Comparison of ENCODE assay signal across 1 cellular context in the genomic region with DNA sequence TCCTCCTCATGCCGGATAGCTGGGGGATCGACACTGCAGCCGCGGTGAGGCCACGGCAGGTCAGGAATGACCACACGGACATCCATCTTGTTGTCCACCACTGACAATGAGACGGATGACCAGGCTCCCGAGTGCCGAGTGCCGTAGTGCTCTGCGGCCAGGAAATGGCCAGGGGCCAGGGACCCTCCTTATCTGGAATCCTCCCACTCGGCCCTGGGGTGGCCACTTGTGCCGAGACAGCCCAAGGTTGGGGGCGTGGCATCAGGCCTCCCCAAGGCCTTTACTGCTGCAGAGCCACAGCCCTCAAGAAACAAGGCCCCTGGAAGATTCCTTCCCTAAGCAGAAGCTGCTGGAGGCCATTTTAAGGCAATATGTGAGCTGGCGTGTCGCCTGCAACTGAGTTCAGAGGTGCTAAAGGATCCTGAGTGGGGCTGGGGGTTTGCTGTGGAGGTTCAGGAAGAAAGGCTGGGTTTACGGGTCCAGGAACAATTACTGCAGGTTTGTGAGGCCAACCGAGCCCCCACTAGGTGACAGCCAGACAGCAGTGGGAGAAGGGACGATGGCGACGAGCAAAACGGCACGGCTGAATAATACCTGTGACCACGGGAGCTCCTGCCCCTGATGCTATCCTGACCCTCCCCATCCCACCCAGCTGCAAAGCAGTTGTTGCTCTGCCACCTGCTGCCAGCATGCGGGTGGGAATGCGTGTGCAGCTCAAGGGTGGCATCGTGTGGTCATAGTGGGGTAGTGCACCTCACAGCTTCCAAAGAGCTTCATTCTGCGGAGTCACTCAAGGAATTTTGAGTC.
A peak's percentile ranks its signal among the peaks of the same experiment; 100 is the strongest.
TF ChIP-seq lines count a peak whose summit lies in the region.

No MANE protein-coding gene starts in this region.

TF ChIP-seq in HepG2, 621 proteins besides CTCF, POLR2A, EP300 and RAD21 (continued from another document and continues in another):
- TF ChIP-seq ZNF160 (CRISPR knock-in tag; IDR thresholded peaks at IDR 0.05): no peak
- no peak for TF ChIP-seq FIP1L1 (IDR thresholded peaks at IDR 0.05; ENCODE audit: borderline replicate concordance, insufficient read depth, low read depth, low read length)
- TF ChIP-seq KDM1A (CRISPR knock-in tag; IDR thresholded peaks at IDR 0.05): no peak
- no peak for TF ChIP-seq ZSCAN30 (CRISPR knock-in tag; IDR thresholded peaks at IDR 0.05)
- no peak for TF ChIP-seq ZFX (CRISPR knock-in tag; IDR thresholded peaks at IDR 0.05; ENCODE audit: low read depth)
- peak; percentile 25; the same call in 1 of the 3 replicates for TF ChIP-seq MXI1 (IDR thresholded peaks at IDR 0.05; ENCODE audit: borderline replicate concordance, low read depth, low read length)
- no peak for TF ChIP-seq NCOA1 (CRISPR knock-in tag; IDR thresholded peaks at IDR 0.05)
- no peak for TF ChIP-seq ZNF780A (CRISPR knock-in tag; IDR thresholded peaks at IDR 0.05)
- TF ChIP-seq ZNF431 (CRISPR knock-in tag; IDR thresholded peaks at IDR 0.05; ENCODE audit: borderline replicate concordance, low read depth): 0 out of 2 replicates have a peak, but pooled peaks have one; percentile 24
- no peak for TF ChIP-seq ZFY (CRISPR knock-in tag; IDR thresholded peaks at IDR 0.05)
- no peak for TF ChIP-seq ZNF703 (CRISPR knock-in tag; IDR thresholded peaks at IDR 0.05; ENCODE audit: borderline replicate concordance)
- no peak for TF ChIP-seq FOXP1 (IDR thresholded peaks at IDR 0.05)
- no peak for TF ChIP-seq FOXP1 (CRISPR knock-in tag; IDR thresholded peaks at IDR 0.05)
- no peak for TF ChIP-seq ZNF496 (CRISPR knock-in tag; IDR thresholded peaks at IDR 0.05; ENCODE audit: insufficient replicate concordance)
- no peak for TF ChIP-seq CCDC6 (CRISPR knock-in tag; IDR thresholded peaks at IDR 0.05)
- no peak for TF ChIP-seq ATAD3A (CRISPR knock-in tag; IDR thresholded peaks at IDR 0.05)
- TF ChIP-seq, protein P1, sequence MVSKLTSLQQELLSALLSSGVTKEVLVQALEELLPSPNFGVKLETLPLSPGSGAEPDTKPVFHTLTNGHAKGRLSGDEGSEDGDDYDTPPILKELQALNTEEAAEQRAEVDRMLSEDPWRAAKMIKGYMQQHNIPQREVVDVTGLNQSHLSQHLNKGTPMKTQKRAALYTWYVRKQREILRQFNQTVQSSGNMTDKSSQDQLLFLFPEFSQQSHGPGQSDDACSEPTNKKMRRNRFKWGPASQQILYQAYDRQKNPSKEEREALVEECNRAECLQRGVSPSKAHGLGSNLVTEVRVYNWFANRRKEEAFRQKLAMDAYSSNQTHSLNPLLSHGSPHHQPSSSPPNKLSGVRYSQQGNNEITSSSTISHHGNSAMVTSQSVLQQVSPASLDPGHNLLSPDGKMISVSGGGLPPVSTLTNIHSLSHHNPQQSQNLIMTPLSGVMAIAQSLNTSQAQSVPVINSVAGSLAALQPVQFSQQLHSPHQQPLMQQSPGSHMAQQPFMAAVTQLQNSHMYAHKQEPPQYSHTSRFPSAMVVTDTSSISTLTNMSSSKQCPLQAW (CRISPR knock-in tag; IDR thresholded peaks at IDR 0.05): no peak
- TF ChIP-seq ZFP90 (CRISPR knock-in tag; IDR thresholded peaks at IDR 0.05; ENCODE audit: borderline replicate concordance): no peak
- TF ChIP-seq, protein P2, sequence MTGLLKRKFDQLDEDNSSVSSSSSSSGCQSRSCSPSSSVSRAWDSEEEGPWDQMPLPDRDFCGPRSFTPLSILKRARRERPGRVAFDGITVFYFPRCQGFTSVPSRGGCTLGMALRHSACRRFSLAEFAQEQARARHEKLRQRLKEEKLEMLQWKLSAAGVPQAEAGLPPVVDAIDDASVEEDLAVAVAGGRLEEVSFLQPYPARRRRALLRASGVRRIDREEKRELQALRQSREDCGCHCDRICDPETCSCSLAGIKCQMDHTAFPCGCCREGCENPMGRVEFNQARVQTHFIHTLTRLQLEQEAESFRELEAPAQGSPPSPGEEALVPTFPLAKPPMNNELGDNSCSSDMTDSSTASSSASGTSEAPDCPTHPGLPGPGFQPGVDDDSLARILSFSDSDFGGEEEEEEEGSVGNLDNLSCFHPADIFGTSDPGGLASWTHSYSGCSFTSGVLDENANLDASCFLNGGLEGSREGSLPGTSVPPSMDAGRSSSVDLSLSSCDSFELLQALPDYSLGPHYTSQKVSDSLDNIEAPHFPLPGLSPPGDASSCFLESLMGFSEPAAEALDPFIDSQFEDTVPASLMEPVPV (CRISPR knock-in tag; IDR thresholded peaks at IDR 0.05): no peak
- TF ChIP-seq, protein P3, sequence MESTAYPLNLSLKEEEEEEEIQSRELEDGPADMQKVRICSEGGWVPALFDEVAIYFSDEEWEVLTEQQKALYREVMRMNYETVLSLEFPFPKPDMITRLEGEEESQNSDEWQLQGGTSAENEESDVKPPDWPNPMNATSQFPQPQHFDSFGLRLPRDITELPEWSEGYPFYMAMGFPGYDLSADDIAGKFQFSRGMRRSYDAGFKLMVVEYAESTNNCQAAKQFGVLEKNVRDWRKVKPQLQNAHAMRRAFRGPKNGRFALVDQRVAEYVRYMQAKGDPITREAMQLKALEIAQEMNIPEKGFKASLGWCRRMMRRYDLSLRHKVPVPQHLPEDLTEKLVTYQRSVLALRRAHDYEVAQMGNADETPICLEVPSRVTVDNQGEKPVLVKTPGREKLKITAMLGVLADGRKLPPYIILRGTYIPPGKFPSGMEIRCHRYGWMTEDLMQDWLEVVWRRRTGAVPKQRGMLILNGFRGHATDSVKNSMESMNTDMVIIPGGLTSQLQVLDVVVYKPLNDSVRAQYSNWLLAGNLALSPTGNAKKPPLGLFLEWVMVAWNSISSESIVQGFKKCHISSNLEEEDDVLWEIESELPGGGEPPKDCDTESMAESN (CRISPR knock-in tag; conservative IDR thresholded peaks at IDR 0.05): no peak
- TF ChIP-seq, protein P4, sequence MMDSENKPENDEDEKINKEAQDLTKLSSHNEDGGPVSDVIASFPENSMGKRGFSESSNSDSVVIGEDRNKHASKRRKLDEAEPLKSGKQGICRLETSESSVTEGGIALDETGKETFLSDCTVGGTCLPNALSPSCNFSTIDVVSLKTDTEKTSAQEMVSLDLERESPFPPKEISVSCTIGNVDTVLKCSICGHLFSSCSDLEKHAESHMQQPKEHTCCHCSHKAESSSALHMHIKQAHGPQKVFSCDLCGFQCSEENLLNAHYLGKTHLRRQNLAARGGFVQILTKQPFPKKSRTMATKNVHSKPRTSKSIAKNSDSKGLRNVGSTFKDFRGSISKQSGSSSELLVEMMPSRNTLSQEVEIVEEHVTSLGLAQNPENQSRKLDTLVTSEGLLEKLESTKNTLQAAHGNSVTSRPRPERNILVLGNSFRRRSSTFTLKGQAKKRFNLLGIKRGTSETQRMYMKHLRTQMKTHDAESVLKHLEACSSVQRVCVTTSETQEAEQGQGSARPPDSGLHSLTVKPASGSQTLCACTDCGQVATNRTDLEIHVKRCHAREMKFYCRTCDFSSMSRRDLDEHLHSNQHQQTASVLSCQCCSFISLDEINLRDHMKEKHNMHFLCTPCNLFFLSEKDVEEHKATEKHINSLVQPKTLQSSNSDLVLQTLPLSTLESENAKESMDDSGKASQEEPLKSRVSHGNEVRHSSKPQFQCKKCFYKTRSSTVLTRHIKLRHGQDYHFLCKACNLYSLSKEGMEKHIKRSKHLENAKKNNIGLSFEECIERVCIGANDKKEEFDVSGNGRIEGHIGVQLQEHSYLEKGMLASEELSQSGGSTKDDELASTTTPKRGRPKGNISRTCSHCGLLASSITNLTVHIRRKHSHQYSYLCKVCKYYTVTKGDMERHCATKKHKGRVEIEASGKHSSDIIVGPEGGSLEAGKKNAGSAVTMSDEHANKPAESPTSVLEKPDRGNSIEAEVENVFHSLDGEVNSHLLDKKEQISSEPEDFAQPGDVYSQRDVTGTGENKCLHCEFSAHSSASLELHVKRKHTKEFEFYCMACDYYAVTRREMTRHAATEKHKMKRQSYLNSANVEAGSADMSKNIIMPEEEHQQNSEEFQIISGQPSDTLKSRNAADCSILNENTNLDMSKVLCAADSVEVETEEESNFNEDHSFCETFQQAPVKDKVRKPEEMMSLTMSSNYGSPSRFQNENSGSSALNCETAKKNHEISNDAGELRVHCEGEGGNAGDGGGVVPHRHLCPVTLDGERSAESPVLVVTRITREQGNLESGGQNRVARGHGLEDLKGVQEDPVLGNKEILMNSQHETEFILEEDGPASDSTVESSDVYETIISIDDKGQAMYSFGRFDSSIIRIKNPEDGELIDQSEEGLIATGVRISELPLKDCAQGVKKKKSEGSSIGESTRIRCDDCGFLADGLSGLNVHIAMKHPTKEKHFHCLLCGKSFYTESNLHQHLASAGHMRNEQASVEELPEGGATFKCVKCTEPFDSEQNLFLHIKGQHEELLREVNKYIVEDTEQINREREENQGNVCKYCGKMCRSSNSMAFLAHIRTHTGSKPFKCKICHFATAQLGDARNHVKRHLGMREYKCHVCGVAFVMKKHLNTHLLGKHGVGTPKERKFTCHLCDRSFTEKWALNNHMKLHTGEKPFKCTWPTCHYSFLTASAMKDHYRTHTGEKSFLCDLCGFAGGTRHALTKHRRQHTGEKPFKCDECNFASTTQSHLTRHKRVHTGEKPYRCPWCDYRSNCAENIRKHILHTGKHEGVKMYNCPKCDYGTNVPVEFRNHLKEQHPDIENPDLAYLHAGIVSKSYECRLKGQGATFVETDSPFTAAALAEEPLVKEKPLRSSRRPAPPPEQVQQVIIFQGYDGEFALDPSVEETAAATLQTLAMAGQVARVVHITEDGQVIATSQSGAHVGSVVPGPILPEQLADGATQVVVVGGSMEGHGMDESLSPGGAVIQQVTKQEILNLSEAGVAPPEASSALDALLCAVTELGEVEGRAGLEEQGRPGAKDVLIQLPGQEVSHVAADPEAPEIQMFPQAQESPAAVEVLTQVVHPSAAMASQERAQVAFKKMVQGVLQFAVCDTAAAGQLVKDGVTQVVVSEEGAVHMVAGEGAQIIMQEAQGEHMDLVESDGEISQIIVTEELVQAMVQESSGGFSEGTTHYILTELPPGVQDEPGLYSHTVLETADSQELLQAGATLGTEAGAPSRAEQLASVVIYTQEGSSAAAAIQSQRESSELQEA (CRISPR knock-in tag; IDR thresholded peaks at IDR 0.05; ENCODE audit: not compliant biosample characterization): no peak
- TF ChIP-seq, protein P5, sequence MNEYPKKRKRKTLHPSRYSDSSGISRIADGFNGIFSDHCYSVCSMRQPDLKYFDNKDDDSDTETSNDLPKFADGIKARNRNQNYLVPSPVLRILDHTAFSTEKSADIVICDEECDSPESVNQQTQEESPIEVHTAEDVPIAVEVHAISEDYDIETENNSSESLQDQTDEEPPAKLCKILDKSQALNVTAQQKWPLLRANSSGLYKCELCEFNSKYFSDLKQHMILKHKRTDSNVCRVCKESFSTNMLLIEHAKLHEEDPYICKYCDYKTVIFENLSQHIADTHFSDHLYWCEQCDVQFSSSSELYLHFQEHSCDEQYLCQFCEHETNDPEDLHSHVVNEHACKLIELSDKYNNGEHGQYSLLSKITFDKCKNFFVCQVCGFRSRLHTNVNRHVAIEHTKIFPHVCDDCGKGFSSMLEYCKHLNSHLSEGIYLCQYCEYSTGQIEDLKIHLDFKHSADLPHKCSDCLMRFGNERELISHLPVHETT (CRISPR knock-in tag; conservative IDR thresholded peaks at IDR 0.05): no peak
- TF ChIP-seq RXRB (CRISPR knock-in tag; IDR thresholded peaks at IDR 0.05; ENCODE audit: borderline replicate concordance): no peak
- no peak for TF ChIP-seq SRSF4 (IDR thresholded peaks at IDR 0.05; ENCODE audit: low read depth, low read length, poor library complexity, severe bottlenecking)
- TF ChIP-seq, protein P6, sequence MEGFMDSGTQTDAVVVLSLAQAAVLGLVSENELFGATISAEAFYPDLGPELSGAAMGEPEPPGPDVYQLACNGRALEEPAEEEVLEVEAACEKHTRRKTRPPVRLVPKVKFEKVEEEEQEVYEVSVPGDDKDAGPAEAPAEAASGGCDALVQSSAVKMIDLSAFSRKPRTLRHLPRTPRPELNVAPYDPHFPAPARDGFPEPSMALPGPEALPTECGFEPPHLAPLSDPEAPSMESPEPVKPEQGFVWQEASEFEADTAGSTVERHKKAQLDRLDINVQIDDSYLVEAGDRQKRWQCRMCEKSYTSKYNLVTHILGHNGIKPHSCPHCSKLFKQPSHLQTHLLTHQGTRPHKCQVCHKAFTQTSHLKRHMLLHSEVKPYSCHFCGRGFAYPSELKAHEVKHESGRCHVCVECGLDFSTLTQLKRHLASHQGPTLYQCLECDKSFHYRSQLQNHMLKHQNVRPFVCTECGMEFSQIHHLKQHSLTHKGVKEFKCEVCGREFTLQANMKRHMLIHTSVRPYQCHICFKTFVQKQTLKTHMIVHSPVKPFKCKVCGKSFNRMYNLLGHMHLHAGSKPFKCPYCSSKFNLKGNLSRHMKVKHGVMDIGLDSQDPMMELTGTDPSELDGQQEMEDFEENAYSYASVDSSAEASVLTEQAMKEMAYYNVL (CRISPR knock-in tag; IDR thresholded peaks at IDR 0.05; ENCODE audit: borderline replicate concordance): peak; percentile 21; the same call in 1 of the 2 replicates
- no peak for TF ChIP-seq ZNF230 (CRISPR knock-in tag; IDR thresholded peaks at IDR 0.05)
- TF ChIP-seq, protein P7, sequence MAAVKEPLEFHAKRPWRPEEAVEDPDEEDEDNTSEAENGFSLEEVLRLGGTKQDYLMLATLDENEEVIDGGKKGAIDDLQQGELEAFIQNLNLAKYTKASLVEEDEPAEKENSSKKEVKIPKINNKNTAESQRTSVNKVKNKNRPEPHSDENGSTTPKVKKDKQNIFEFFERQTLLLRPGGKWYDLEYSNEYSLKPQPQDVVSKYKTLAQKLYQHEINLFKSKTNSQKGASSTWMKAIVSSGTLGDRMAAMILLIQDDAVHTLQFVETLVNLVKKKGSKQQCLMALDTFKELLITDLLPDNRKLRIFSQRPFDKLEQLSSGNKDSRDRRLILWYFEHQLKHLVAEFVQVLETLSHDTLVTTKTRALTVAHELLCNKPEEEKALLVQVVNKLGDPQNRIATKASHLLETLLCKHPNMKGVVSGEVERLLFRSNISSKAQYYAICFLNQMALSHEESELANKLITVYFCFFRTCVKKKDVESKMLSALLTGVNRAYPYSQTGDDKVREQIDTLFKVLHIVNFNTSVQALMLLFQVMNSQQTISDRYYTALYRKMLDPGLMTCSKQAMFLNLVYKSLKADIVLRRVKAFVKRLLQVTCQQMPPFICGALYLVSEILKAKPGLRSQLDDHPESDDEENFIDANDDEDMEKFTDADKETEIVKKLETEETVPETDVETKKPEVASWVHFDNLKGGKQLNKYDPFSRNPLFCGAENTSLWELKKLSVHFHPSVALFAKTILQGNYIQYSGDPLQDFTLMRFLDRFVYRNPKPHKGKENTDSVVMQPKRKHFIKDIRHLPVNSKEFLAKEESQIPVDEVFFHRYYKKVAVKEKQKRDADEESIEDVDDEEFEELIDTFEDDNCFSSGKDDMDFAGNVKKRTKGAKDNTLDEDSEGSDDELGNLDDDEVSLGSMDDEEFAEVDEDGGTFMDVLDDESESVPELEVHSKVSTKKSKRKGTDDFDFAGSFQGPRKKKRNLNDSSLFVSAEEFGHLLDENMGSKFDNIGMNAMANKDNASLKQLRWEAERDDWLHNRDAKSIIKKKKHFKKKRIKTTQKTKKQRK (IDR thresholded peaks at IDR 0.05; ENCODE audit: low read length): no peak
- no peak for TF ChIP-seq ZSCAN29 (CRISPR knock-in tag; conservative IDR thresholded peaks at IDR 0.05)
